Comparison of ENCODE assay signal across 9 cellular contexts in the genomic region with DNA sequence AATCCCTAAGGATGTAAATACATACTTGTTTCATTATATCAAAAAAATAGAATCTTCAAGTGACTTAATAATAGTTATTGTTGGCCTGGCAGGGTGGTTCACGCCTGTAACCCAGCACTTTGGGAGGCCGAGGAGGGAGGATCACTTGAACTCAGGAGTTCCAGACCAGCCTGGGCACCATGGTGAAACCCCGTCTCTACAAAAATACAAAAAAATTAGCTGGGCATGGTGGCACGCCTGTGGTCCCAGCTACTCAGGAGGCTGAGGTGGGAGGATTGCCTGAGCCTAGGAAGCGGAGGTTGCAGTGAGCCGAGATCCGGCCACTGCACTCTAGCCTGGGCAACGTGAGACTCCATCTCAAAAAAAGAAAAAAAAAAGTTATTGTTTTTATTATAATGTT. TPM values are rescaled to one million over a fixed set of nuclear protein-coding genes. Genes with fewer than 3 reads are reported as not detected.
A peak's percentile ranks its signal among the peaks of the same experiment; 100 is the strongest.
DNase-seq lines count a peak whose midpoint lies in the region; ATAC-seq, FAIRE-seq and TF ChIP-seq lines count a peak whose summit lies in the region.
"Had no signal": no experiment of that assay in that cellular context is flagged by ENCODE, and none has a peak within 500 bp of the region (broad histone marks: within the 10 kb centered on the region; RNA-seq: fewer than 3 reads in every experiment).

No MANE protein-coding gene starts in this region.

- peaks cover 57% of the 10 kb centered on the region for H3K4me1 Mint-ChIP-seq in activated naive CD4-positive, alpha-beta T cell treated with anti-CD3 and anti-CD28 coated beads, Interleukin-2, amount 10 ng/mL, durations not matched to agents 7 days and 5 days
- H3K4me1 Mint-ChIP-seq in activated CD8-positive, alpha-beta T cell treated with anti-CD3 and anti-CD28 coated beads, Interleukin-2, amount 10 ng/mL, durations not matched to agents 7 days and 5 days (ENCODE audit: low read depth): peaks cover 59% of the 10 kb centered on the region

- no peak for TF ChIP-seq EP300 in suprapubic skin (IDR thresholded peaks at IDR 0.05)

- POLR2A ChIA-PET in activated CD8-positive, alpha-beta T cell treated with anti-CD3 and anti-CD28 coated beads, Interleukin-2, amount 10 ng/mL, durations not matched to agents 7 days and 5 days (lab: Charles Lee): no interaction called here
- POLR2A ChIA-PET in GM10248 (lab: Yijun Ruan, JAX): no interaction called here

- H3K4me3 ChIP-seq in keratinocyte (ENCODE audit: control insufficient read depth in 2 of 3, extremely low read depth in 1 of 3, insufficient read depth in 2 of 3, low read depth in 1 of 3, low read length in 3 of 3) (peak overlapping the region; percentile 90 to 93 (median 91)), suprapubic skin (peak overlapping the region; percentile 97)

- no peaks in the 10 kb centered on the region for H3K9me3 Mint-ChIP-seq in activated naive CD4-positive, alpha-beta T cell treated with anti-CD3 and anti-CD28 coated beads, Interleukin-2, amount 10 ng/mL, durations not matched to agents 7 days and 5 days
- H3K9me3 Mint-ChIP-seq in activated CD8-positive, alpha-beta T cell treated with anti-CD3 and anti-CD28 coated beads, Interleukin-2, amount 10 ng/mL, durations not matched to agents 7 days and 5 days (ENCODE audit: insufficient read depth): no peaks in the 10 kb centered on the region

- H3K27me3 Mint-ChIP-seq in activated naive CD4-positive, alpha-beta T cell treated with anti-CD3 and anti-CD28 coated beads, Interleukin-2, amount 10 ng/mL, durations not matched to agents 7 days and 5 days: no peaks in the 10 kb centered on the region
- no peaks in the 10 kb centered on the region for H3K27me3 Mint-ChIP-seq in activated CD8-positive, alpha-beta T cell treated with anti-CD3 and anti-CD28 coated beads, Interleukin-2, amount 10 ng/mL, durations not matched to agents 7 days and 5 days (ENCODE audit: low read depth)

- ATAC-seq in activated CD8-positive, alpha-beta T cell treated with anti-CD3 and anti-CD28 coated beads, Interleukin-2, amount 10 ng/mL, durations not matched to agents 7 days and 5 days: no peak
- ATAC-seq in GM18868 (IDR thresholded peaks at IDR 0.05; ENCODE audit: unreplicated experiment): no peak

- peak overlapping the region; percentile 86 for H3K4me2 ChIP-seq in keratinocyte (ENCODE audit: control insufficient read depth, extremely low read depth, insufficient read depth, low read depth, low read length)

- peaks cover 67% of the 10 kb centered on the region for H3K79me2 ChIP-seq in keratinocyte (ENCODE audit: control insufficient read depth, insufficient read depth, low read length)

- no peaks in the 10 kb centered on the region for H3K9me3 ChIP-seq in keratinocyte (ENCODE audit: control insufficient read depth, low read depth, low read length)
- no peaks in the 10 kb centered on the region for H3K9me3 ChIP-seq in suprapubic skin
- H3K9me3 ChIP-seq: tibial nerve had no signal

- no peak overlapping the region for H2AFZ ChIP-seq in keratinocyte (ENCODE audit: control insufficient read depth, low read length)

- no peaks in the 10 kb centered on the region for H3K9me1 ChIP-seq in keratinocyte (ENCODE audit: control insufficient read depth, extremely low read depth, insufficient read depth, low read length)

- no peak for TF ChIP-seq CTCF in keratinocyte (optimal IDR thresholded peaks at IDR 0.05 in 1 of 3, IDR thresholded peaks at IDR 0.05 in 1 of 3, conservative IDR thresholded peaks at IDR 0.05 in 1 of 3; ENCODE audit: extremely low read depth in 1 of 3, insufficient read depth in 2 of 3, low read length in 3 of 3)
- TF ChIP-seq CTCF in suprapubic skin (IDR thresholded peaks at IDR 0.05): no peak
- no peak for TF ChIP-seq CTCF in GM10248 (IDR thresholded peaks at IDR 0.05; ENCODE audit: control extremely low read depth, extremely low read depth, low read depth, missing control alignments)

- H3K27me3 ChIP-seq in keratinocyte (ENCODE audit: control insufficient read depth, extremely low read depth, insufficient read depth, low read length) (no peaks in the 10 kb centered on the region), suprapubic skin (no peaks in the 10 kb centered on the region)
- H3K27me3 ChIP-seq: tibial nerve had no signal

- dilution Hi-C loops in keratinocyte (cut with MboI; ENCODE audit: extremely low pct_ligation_motif_present, low sequenced_read_pairs): no loop called here

- H3K27ac ChIP-seq in keratinocyte (ENCODE audit: control insufficient read depth, insufficient read depth, low read length): no peak overlapping the region
- H3K27ac ChIP-seq in suprapubic skin: no peak overlapping the region

- DNase-seq in activated naive CD4-positive, alpha-beta T cell treated with anti-CD3 and anti-CD28 coated beads, Interleukin-2, amount 10 ng/mL, durations not matched to agents 7 days and 5 days: no peak
- DNase-seq in activated naive CD4-positive, alpha-beta T cell treated with anti-CD3 and anti-CD28 coated beads, Interleukin-2, amount 50 U/mL, for 16 hours: no peak
- no peak for DNase-seq in activated CD8-positive, alpha-beta T cell treated with anti-CD3 and anti-CD28 coated beads, Interleukin-2, amount 10 ng/mL, durations not matched to agents 7 days and 5 days
- no peak for DNase-seq in keratinocyte (ENCODE audit: low read depth, low spot score)
- DNase-seq in suprapubic skin (ENCODE audit: low spot score in 2 of 2): no peak
- no peak for DNase-seq in GM10248 (ENCODE audit: extremely low spot score)
- DNase-seq in NCI-H524 treated with DMSO at 0.1 percent for 48 hours (lab: John Stamatoyannopoulos, UW): no peak

- H3K4me1 ChIP-seq in keratinocyte (ENCODE audit: control insufficient read depth, extremely low read depth, insufficient read depth, low read length): peaks cover 14% of the 10 kb centered on the region
- H3K4me1 ChIP-seq in suprapubic skin: peaks cover 49% of the 10 kb centered on the region

- TF ChIP-seq POLR2A in suprapubic skin (IDR thresholded peaks at IDR 0.05): no peak

- H3K36me3 ChIP-seq in keratinocyte (ENCODE audit: control insufficient read depth in 2 of 2, extremely low read depth in 1 of 2, insufficient read depth in 2 of 2, low read length in 2 of 2): peaks cover 0 to 3% of the 10 kb centered on the region in 2 experiments
- H3K36me3 ChIP-seq in suprapubic skin: no peaks in the 10 kb centered on the region
- H3K36me3 ChIP-seq: tibial nerve had no signal

- CTCF ChIA-PET in activated naive CD4-positive, alpha-beta T cell treated with anti-CD3 and anti-CD28 coated beads, Interleukin-2, amount 10 ng/mL, durations not matched to agents 7 days and 5 days (lab: Charles Lee): no interaction called here
- CTCF ChIA-PET in activated CD8-positive, alpha-beta T cell treated with anti-CD3 and anti-CD28 coated beads, Interleukin-2, amount 10 ng/mL, durations not matched to agents 7 days and 5 days (lab: Charles Lee): no interaction called here
- CTCF ChIA-PET in GM10248 (lab: Yijun Ruan, JAX): no interaction called here

- 90% methylated on average over 8 of the region's 8 CpGs for WGBS in suprapubic skin

- no peaks in the 10 kb centered on the region for H4K20me1 ChIP-seq in keratinocyte (ENCODE audit: control insufficient read depth, extremely low read depth, insufficient read depth, low read length)

- H3K4me3 Mint-ChIP-seq in activated naive CD4-positive, alpha-beta T cell treated with anti-CD3 and anti-CD28 coated beads, Interleukin-2, amount 10 ng/mL, durations not matched to agents 7 days and 5 days: peak overlapping the region; percentile 88
- peak overlapping the region; percentile 90 for H3K4me3 Mint-ChIP-seq in activated CD8-positive, alpha-beta T cell treated with anti-CD3 and anti-CD28 coated beads, Interleukin-2, amount 10 ng/mL, durations not matched to agents 7 days and 5 days

- peak overlapping the region; percentile 97 for H3K27ac Mint-ChIP-seq in activated naive CD4-positive, alpha-beta T cell treated with anti-CD3 and anti-CD28 coated beads, Interleukin-2, amount 10 ng/mL, durations not matched to agents 7 days and 5 days
- H3K27ac Mint-ChIP-seq in activated CD8-positive, alpha-beta T cell treated with anti-CD3 and anti-CD28 coated beads, Interleukin-2, amount 10 ng/mL, durations not matched to agents 7 days and 5 days: peak overlapping the region; percentile 96

- H3K9ac ChIP-seq in keratinocyte (ENCODE audit: control insufficient read depth, extremely low read depth, insufficient read depth, low read length): peak overlapping the region; percentile 93

- H3K36me3 Mint-ChIP-seq in activated naive CD4-positive, alpha-beta T cell treated with anti-CD3 and anti-CD28 coated beads, Interleukin-2, amount 10 ng/mL, durations not matched to agents 7 days and 5 days: peaks cover 30% of the 10 kb centered on the region
- H3K36me3 Mint-ChIP-seq in activated CD8-positive, alpha-beta T cell treated with anti-CD3 and anti-CD28 coated beads, Interleukin-2, amount 10 ng/mL, durations not matched to agents 7 days and 5 days (ENCODE audit: low read depth): peaks cover 44% of the 10 kb centered on the region

- FAIRE-seq in keratinocyte (lab: Jason Lieb, UNC): no peak

RNA-seq across cellular contexts. Expression of gene USP15, which starts 1.7 kb away (rescaled TPM):
- 100 to 1,000 TPM; 159 to 160 TPM for total RNA-seq in activated CD8-positive, alpha-beta T cell treated with anti-CD3 and anti-CD28 coated beads, Interleukin-2, amount 10 ng/mL, durations not matched to agents 7 days and 5 days
- 48.9 to 66.5 TPM (median 51.1 TPM) in 3 replicates for polyA plus RNA-seq in keratinocyte
- 128 TPM for polyA plus RNA-seq in keratinocyte (2011; ENCODE audit: low read depth)
- polyA plus RNA-seq in keratinocyte (2011; cell fraction: cytosol; rRNA removed): 26.1 and 59.7 TPM in 2 replicates
- 90.7 and 109 TPM in 2 replicates for polyA plus RNA-seq in keratinocyte (2011; cell fraction: nucleus; rRNA removed)
- polyA plus RNA-seq in keratinocyte (2012; ENCODE audit: low replicate concordance): 55.1 and 58.3 TPM in 2 replicates
- polyA minus RNA-seq in keratinocyte: 12.6 to 158 TPM (median 75.3 TPM) in 3 replicates
- polyA minus RNA-seq in keratinocyte (2011; cell fraction: cytosol; rRNA and poly(A)+ RNA removed): 24.9 TPM
- 78.0 and 161 TPM in 2 replicates for polyA minus RNA-seq in keratinocyte (2011; cell fraction: nucleus; rRNA and poly(A)+ RNA removed)
- 100 to 1,000 TPM in 1 of 4 donors, 10 to 100 TPM in 3; 59.1 to 141 (median 80.6) TPM for total RNA-seq in suprapubic skin
